20 cellular contexts compared by ENCODE assay signal in genomic region chr7:112407261-112407660, GRCh38. TPM values are rescaled to one million over a fixed set of nuclear protein-coding genes. Genes with fewer than 3 reads are reported as not detected.
DNase-seq lines count a peak whose midpoint lies in the region; ATAC-seq and TF ChIP-seq lines count a peak whose summit lies in the region.
"Had no signal": no experiment of that assay in that cellular context is flagged by ENCODE, and none has a peak within 500 bp of the region (broad histone marks: within the 10 kb centered on the region; RNA-seq: fewer than 3 reads in every experiment).

No MANE protein-coding gene starts in this region.

- H3K4ac ChIP-seq in mesendoderm (ENCODE audit: low read depth, low read length) = no peak overlapping the region

- no peak overlapping the region for H2BK5ac ChIP-seq in mesendoderm (ENCODE audit: low read length)

- H3K4me2 ChIP-seq in mesendoderm (ENCODE audit: low read length) = no peak overlapping the region
- H3K4me2 ChIP-seq: A549, BLaER1 had no signal

- DNase-seq in AML-193 (lab: John Stamatoyannopoulos, UW) = peak; percentile 5 to 11
- DNase-seq in adipocyte (ENCODE audit: low read depth) = peak; percentile 73
- DNase-seq in fibroblast of gingiva (ENCODE audit: low read depth) = peak; percentile 68
- DNase-seq in mesendoderm = no peak
- DNase-seq in activated CD4-positive, alpha-beta memory T cell treated with anti-CD3 and anti-CD28 coated beads, Interleukin-2, amount 10 ng/mL, durations not matched to agents 7 days and 5 days = no peak
- DNase-seq in lower leg skin (ENCODE audit: low spot score in 2 of 2) = no peak
- DNase-seq: BE2C; C1 segment of cervical spinal cord; CD4-positive, alpha-beta memory T cell; CD4-positive, CD25-positive, alpha-beta regulatory T cell; CD8-positive, alpha-beta memory T cell; COR-L47; DMS79 treated with DMSO at 0.1 percent for 48 hours; GF-D8 had no signal

- H3K4me1 Mint-ChIP-seq in activated CD4-positive, alpha-beta memory T cell treated with anti-CD3 and anti-CD28 coated beads, Interleukin-2, amount 10 ng/mL, durations not matched to agents 7 days and 5 days = no peaks in the 10 kb centered on the region
- H3K4me1 Mint-ChIP-seq: CD4-positive, alpha-beta memory T cell; CD8-positive, alpha-beta memory T cell had no signal

- POLR2A ChIA-PET in activated CD4-positive, alpha-beta memory T cell treated with anti-CD3 and anti-CD28 coated beads, Interleukin-2, amount 10 ng/mL, durations not matched to agents 7 days and 5 days (lab: Charles Lee) = no interaction called here

- no peaks in the 10 kb centered on the region for H3K79me2 ChIP-seq in mesendoderm (ENCODE audit: control insufficient read depth, insufficient read depth, low read length)

- no peak overlapping the region for H4K5ac ChIP-seq in mesendoderm (ENCODE audit: low read length)

- CTCF ChIA-PET in activated CD4-positive, alpha-beta memory T cell treated with anti-CD3 and anti-CD28 coated beads, Interleukin-2, amount 10 ng/mL, durations not matched to agents 7 days and 5 days (lab: Charles Lee) = no interaction called here

- peak overlapping the region; percentile 68 for H3K18ac ChIP-seq in mesendoderm (ENCODE audit: low read length)

- no peak overlapping the region for H3K56ac ChIP-seq in mesendoderm (ENCODE audit: low read length)

- no peak overlapping the region for H2BK120ac ChIP-seq in mesendoderm (ENCODE audit: low read depth, low read length)

- H3K27me3 ChIP-seq in adipocyte (replicated peaks; ENCODE audit: control insufficient read depth, insufficient read depth, low read length) = no peaks in the 10 kb centered on the region
- no peaks in the 10 kb centered on the region for H3K27me3 ChIP-seq in mesendoderm (ENCODE audit: insufficient read depth, low read length, poor library complexity)
- H3K27me3 ChIP-seq: BE2C, BLaER1 had no signal

- no peak for TF ChIP-seq POLR2A in lower leg skin (IDR thresholded peaks at IDR 0.05)

- H3K23ac ChIP-seq in mesendoderm (ENCODE audit: low read length) = no peak overlapping the region

- no peak for ATAC-seq in HG02840 (IDR thresholded peaks at IDR 0.05; ENCODE audit: low FRiP score, unreplicated experiment)
- ATAC-seq in activated CD4-positive, CD25-positive, alpha-beta regulatory T cell treated with anti-CD3 and anti-CD28 coated beads, Interleukin-2, amount 50 U/mL, for 24 hours = no peak
- ATAC-seq: A549 had no signal

- no peak overlapping the region for H3K4me3 Mint-ChIP-seq in activated CD4-positive, alpha-beta memory T cell treated with anti-CD3 and anti-CD28 coated beads, Interleukin-2, amount 10 ng/mL, durations not matched to agents 7 days and 5 days
- H3K4me3 Mint-ChIP-seq: CD14-positive monocyte; CD4-positive, alpha-beta memory T cell; CD4-positive, CD25-positive, alpha-beta regulatory T cell; CD8-positive, alpha-beta memory T cell had no signal

- H3K9me3 Mint-ChIP-seq in activated CD4-positive, alpha-beta memory T cell treated with anti-CD3 and anti-CD28 coated beads, Interleukin-2, amount 10 ng/mL, durations not matched to agents 7 days and 5 days = no peaks in the 10 kb centered on the region
- H3K9me3 Mint-ChIP-seq: CD14-positive monocyte; CD8-positive, alpha-beta memory T cell had no signal

- H3K27ac Mint-ChIP-seq in activated CD4-positive, alpha-beta memory T cell treated with anti-CD3 and anti-CD28 coated beads, Interleukin-2, amount 10 ng/mL, durations not matched to agents 7 days and 5 days = no peak overlapping the region
- H3K27ac Mint-ChIP-seq: CD4-positive, alpha-beta memory T cell; CD4-positive, CD25-positive, alpha-beta regulatory T cell; CD8-positive, alpha-beta memory T cell had no signal

- H2AK5ac ChIP-seq in mesendoderm (ENCODE audit: low read length) = no peak overlapping the region

- intact Hi-C loops in lower leg skin (cut with DNase I; ENCODE audit: low total_unique reads) = no loop called here

- peaks cover 22% of the 10 kb centered on the region for H3K4me1 ChIP-seq in adipocyte (ENCODE audit: control insufficient read depth, insufficient read depth, low read length)
- peaks cover 7% of the 10 kb centered on the region for H3K4me1 ChIP-seq in mesendoderm (ENCODE audit: control insufficient read depth, low read depth, low read length)
- H3K4me1 ChIP-seq: A549, BE2C, BLaER1 had no signal

- H3K79me1 ChIP-seq in mesendoderm (ENCODE audit: low read length) = no peaks in the 10 kb centered on the region

- no peaks in the 10 kb centered on the region for H3K9me3 ChIP-seq in adipocyte (ENCODE audit: control insufficient read depth, low read length)
- H3K9me3 ChIP-seq: A549, BE2C, BLaER1 had no signal

- H3K36me3 ChIP-seq in adipocyte (ENCODE audit: control insufficient read depth, insufficient read depth, low read length, severe bottlenecking) = no peaks in the 10 kb centered on the region
- no peaks in the 10 kb centered on the region for H3K36me3 ChIP-seq in mesendoderm (ENCODE audit: control insufficient read depth, insufficient read depth, low read length)
- H3K36me3 ChIP-seq: BE2C, BLaER1 had no signal

- no peak overlapping the region for H3K27ac ChIP-seq in mesendoderm (ENCODE audit: low read depth, low read length)
- H3K27ac ChIP-seq: 22Rv1, A549, BLaER1 had no signal

- peaks cover 18% of the 10 kb centered on the region for H3K27me3 Mint-ChIP-seq in activated CD4-positive, alpha-beta memory T cell treated with anti-CD3 and anti-CD28 coated beads, Interleukin-2, amount 10 ng/mL, durations not matched to agents 7 days and 5 days

- H3K4me3 ChIP-seq in adipocyte (ENCODE audit: low read length) = no peak overlapping the region
- H3K4me3 ChIP-seq in mesendoderm (ENCODE audit: low read length) = no peak overlapping the region
- H3K4me3 ChIP-seq in lower leg skin (ENCODE audit: low read depth, poor library complexity, severe bottlenecking) = no peak overlapping the region
- H3K4me3 ChIP-seq: A549, BLaER1 had no signal

- TF ChIP-seq CTCF in lower leg skin (IDR thresholded peaks at IDR 0.05) = no peak

- no peak overlapping the region for H2BK15ac ChIP-seq in mesendoderm (replicated peaks; ENCODE audit: low read depth)

- no peak overlapping the region for H4K8ac ChIP-seq in mesendoderm (ENCODE audit: low read depth, low read length)

- no peaks in the 10 kb centered on the region for H3K36me3 Mint-ChIP-seq in activated CD4-positive, alpha-beta memory T cell treated with anti-CD3 and anti-CD28 coated beads, Interleukin-2, amount 10 ng/mL, durations not matched to agents 7 days and 5 days (ENCODE audit: low read depth)
- H3K36me3 Mint-ChIP-seq: CD14-positive monocyte; CD4-positive, alpha-beta memory T cell; CD4-positive, CD25-positive, alpha-beta regulatory T cell had no signal

- WGBS in mesendoderm (ENCODE audit: extremely low coverage, insufficient coverage, low lambda C conversion rate) = no CpG with 5 or more reads among the region's 1 CpG
- 95 to 100% methylated on average over 1 of the region's 1 CpG for WGBS in lower leg skin, 2 donors

- no peak overlapping the region for H3K9ac ChIP-seq in adipocyte (ENCODE audit: low read length)
- H3K9ac ChIP-seq in mesendoderm (ENCODE audit: low read length) = no peak overlapping the region
- H3K9ac ChIP-seq: BLaER1 had no signal

RNA-seq across cellular contexts. Expression of gene IFRD1, which starts 43.0 kb away (rescaled TPM):
- polyA plus RNA-seq in mesendoderm (2013, experiment 1 of 2) = 55.0 TPM
- 57.9 TPM for polyA plus RNA-seq in mesendoderm (2013, experiment 2 of 2)
- total RNA-seq in activated CD4-positive, alpha-beta memory T cell treated with anti-CD3 and anti-CD28 coated beads, Interleukin-2, amount 10 ng/mL, durations not matched to agents 7 days and 5 days = 10 to 100 TPM; 33.4 to 36.1 TPM
- total RNA-seq in lower leg skin = 10 to 100 TPM; 29.6 to 37.3 (median 32.1) TPM

Comparison
In these comparisons a context has a peak if more than half of its experiments do, and no peak if none do; other contexts are left out.
1. DNase-seq: peak in AML-193 (2 of 2), adipocyte (single experiment) and fibroblast of gingiva (single experiment); none in mesendoderm (single experiment), activated CD4-positive, alpha-beta memory T cell treated with anti-CD3 and anti-CD28 coated beads, Interleukin-2, amount 10 ng/mL, durations not matched to agents 7 days and 5 days (single experiment) and lower leg skin (0 of 2).